Comparison of ENCODE assay signal across 16 cellular contexts in the genomic region with DNA sequence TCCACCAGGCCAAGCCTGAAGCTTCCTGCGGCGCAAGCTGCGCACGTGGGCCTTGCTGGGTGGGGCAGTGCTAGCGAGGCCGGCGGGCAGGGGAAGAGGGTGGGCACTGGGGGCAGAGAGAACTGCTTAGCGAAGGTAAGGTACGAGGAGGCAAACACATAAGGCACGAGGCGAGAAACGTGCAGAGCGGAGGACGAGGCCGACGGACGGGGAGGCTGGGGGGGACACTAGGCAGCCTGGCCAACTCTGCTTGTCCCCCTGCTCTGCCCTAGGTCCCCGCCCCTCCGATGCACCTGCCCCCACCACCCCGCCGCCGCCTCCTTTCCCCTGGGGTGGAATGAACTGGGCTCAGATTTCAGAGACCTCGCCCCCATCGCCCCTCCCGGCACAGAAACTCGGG. TPM values are rescaled to one million over a fixed set of nuclear protein-coding genes. Genes with fewer than 3 reads are reported as not detected.
DNase-seq lines count a peak whose midpoint lies in the region; ATAC-seq and TF ChIP-seq lines count a peak whose summit lies in the region.
"Had no signal": no experiment of that assay in that cellular context is flagged by ENCODE, and none has a peak within 500 bp of the region (broad histone marks: within the 10 kb centered on the region; RNA-seq: fewer than 3 reads in every experiment).

No MANE protein-coding gene starts in this region.

- H3K36me3 ChIP-seq in HEK293 (ENCODE audit: control insufficient read depth in 2 of 2, insufficient read depth in 1 of 2, low read length in 2 of 2): peaks cover 0 to 15% of the 10 kb centered on the region in 2 experiments; a peak in 1 of 3 replicates
- H3K36me3 ChIP-seq in spleen: no peaks in the 10 kb centered on the region

- H3K9me3 Mint-ChIP-seq in activated CD4-positive, alpha-beta T cell treated with anti-CD3 and anti-CD28 coated beads for 36 hours (ENCODE audit: low read depth): no peaks in the 10 kb centered on the region
- no peaks in the 10 kb centered on the region for H3K9me3 Mint-ChIP-seq in central memory CD8-positive, alpha-beta T cell
- no peaks in the 10 kb centered on the region for H3K9me3 Mint-ChIP-seq in nephron progenitor cell
- H3K9me3 Mint-ChIP-seq: HFFc6 had no signal

- DNase-seq in activated CD4-positive, alpha-beta T cell treated with anti-CD3 and anti-CD28 coated beads for 36 hours: no peak
- no peak for DNase-seq in activated CD4-positive, alpha-beta T cell treated with anti-CD3 and anti-CD28 coated beads, Interleukin-2, amount 50 U/mL, for 48 hours
- DNase-seq in central memory CD8-positive, alpha-beta T cell (ENCODE audit: low spot score in 2 of 2): no peak
- DNase-seq in nephron progenitor cell (no peak), spleen (no peak), SKM-1 (lab: John Stamatoyannopoulos, UW; ENCODE audit: unreplicated experiment) (no peak)
- DNase-seq: caudate nucleus, HFFc6, NCI-H446 treated with DMSO at 0.1 percent for 48 hours, PC-9 had no signal

- peaks cover 18% of the 10 kb centered on the region for H3K27me3 Mint-ChIP-seq in activated CD4-positive, alpha-beta T cell treated with anti-CD3 and anti-CD28 coated beads for 36 hours
- no peaks in the 10 kb centered on the region for H3K27me3 Mint-ChIP-seq in central memory CD8-positive, alpha-beta T cell
- peaks cover 47% of the 10 kb centered on the region for H3K27me3 Mint-ChIP-seq in nephron progenitor cell (ENCODE audit: low read depth, poor library complexity)

- TF ChIP-seq CTCF in HEK293 (tag by site-specific recombination; IDR thresholded peaks at IDR 0.05) (no peak), nephron progenitor cell (IDR thresholded peaks at IDR 0.05) (no peak), spleen (IDR thresholded peaks at IDR 0.05 in 8 of 11, conservative IDR thresholded peaks at IDR 0.05 in 3 of 11) (no peak)

- no peaks in the 10 kb centered on the region for H3K27me3 ChIP-seq in spleen (replicated peaks in 1 of 7)

- no peak for ATAC-seq in activated CD4-positive, alpha-beta T cell treated with anti-CD3 and anti-CD28 coated beads for 36 hours
- ATAC-seq in central memory CD8-positive, alpha-beta T cell (replicated peaks; ENCODE audit: extremely low read depth, poor library complexity, severe bottlenecking): no peak
- ATAC-seq in HG02938 (IDR thresholded peaks at IDR 0.05; ENCODE audit: unreplicated experiment): no peak

- H3K4me3 ChIP-seq in HEK293 (ENCODE audit: low read depth, low read length): peak overlapping the region; percentile 63
- peak overlapping the region in 1 of 8 donors; percentile 19 for H3K4me3 ChIP-seq in spleen
- H3K4me3 ChIP-seq: PC-9 had no signal

- H3K36me3 Mint-ChIP-seq in activated CD4-positive, alpha-beta T cell treated with anti-CD3 and anti-CD28 coated beads for 36 hours (ENCODE audit: low read depth): no peaks in the 10 kb centered on the region
- peaks cover 64% of the 10 kb centered on the region for H3K36me3 Mint-ChIP-seq in central memory CD8-positive, alpha-beta T cell (ENCODE audit: insufficient read depth)
- no peaks in the 10 kb centered on the region for H3K36me3 Mint-ChIP-seq in nephron progenitor cell (ENCODE audit: low read depth)

- peak overlapping the region; percentile 68 for H3K4me3 Mint-ChIP-seq in activated CD4-positive, alpha-beta T cell treated with anti-CD3 and anti-CD28 coated beads for 36 hours
- peak overlapping the region; percentile 88 for H3K4me3 Mint-ChIP-seq in central memory CD8-positive, alpha-beta T cell
- peak overlapping the region; percentile 80 for H3K4me3 Mint-ChIP-seq in nephron progenitor cell
- H3K4me3 Mint-ChIP-seq: HFFc6 had no signal

- TF ChIP-seq POLR2A in spleen (IDR thresholded peaks at IDR 0.05): no peak

- intact Hi-C loops in activated CD4-positive, alpha-beta T cell treated with anti-CD3 and anti-CD28 coated beads for 36 hours (cut with DNase I, micrococcal nuclease): no loop called here
- intact Hi-C loops in spleen (cut with DNase I; ENCODE audit: low total_unique reads): no loop called here

- H3K4me1 ChIP-seq in HEK293 (ENCODE audit: control insufficient read depth, insufficient read depth, low read length) (peaks cover 12% of the 10 kb centered on the region), spleen (peaks cover 0 to 30% (median 10%) of the 10 kb centered on the region in 6 donors)

- no peak overlapping the region for H3K27ac Mint-ChIP-seq in activated CD4-positive, alpha-beta T cell treated with anti-CD3 and anti-CD28 coated beads for 36 hours
- H3K27ac Mint-ChIP-seq in central memory CD8-positive, alpha-beta T cell (ENCODE audit: low read depth): peak overlapping the region; percentile 98
- H3K27ac Mint-ChIP-seq in nephron progenitor cell: no peak overlapping the region
- H3K27ac Mint-ChIP-seq: HFFc6 had no signal

- POLR2A ChIA-PET in activated CD4-positive, alpha-beta T cell treated with anti-CD3 and anti-CD28 coated beads for 36 hours (lab: Charles Lee): no interaction called here
- POLR2A ChIA-PET in HEK293 (lab: Yijun Ruan, JAX): no interaction called here

- H3K4me1 Mint-ChIP-seq in activated CD4-positive, alpha-beta T cell treated with anti-CD3 and anti-CD28 coated beads for 36 hours: peaks cover 44% of the 10 kb centered on the region
- H3K4me1 Mint-ChIP-seq in central memory CD8-positive, alpha-beta T cell: peaks cover 76% of the 10 kb centered on the region
- peaks cover 44% of the 10 kb centered on the region for H3K4me1 Mint-ChIP-seq in nephron progenitor cell

- WGBS in spleen, 5 donors: 24 to 41% (median 36%) methylated on average over 15 to 26 of the region's 26 CpGs

- H3K9me3 ChIP-seq in HEK293 (ENCODE audit: control insufficient read depth, insufficient read depth, low read depth, low read length) (no peaks in the 10 kb centered on the region), spleen (no peaks in the 10 kb centered on the region)

- H3K27ac ChIP-seq in HEK293 (ENCODE audit: extremely low read depth, low read depth, low read length): no peak overlapping the region
- no peak overlapping the region for H3K27ac ChIP-seq in spleen
- H3K27ac ChIP-seq: PC-9 had no signal

- CTCF ChIA-PET in activated CD4-positive, alpha-beta T cell treated with anti-CD3 and anti-CD28 coated beads for 36 hours (lab: Charles Lee): interaction anchor here (0.7 kb wide), 1 partner anchor 64 kb away, joined by 3 read pairs; no protein-coding TSS in a partner anchor
- CTCF ChIA-PET in HEK293 (lab: Yijun Ruan, JAX): interaction anchor here (0.8 to 1.9 kb wide), 3 partner anchors 28 to 42 kb away, joined by 4 to 7 read pairs (median 4); no protein-coding TSS in a partner anchor

TF ChIP-seq in HEK293, 187 proteins besides CTCF, POLR2A, EP300 and RAD21 (continues in another document):
- TF ChIP-seq, protein P1, sequence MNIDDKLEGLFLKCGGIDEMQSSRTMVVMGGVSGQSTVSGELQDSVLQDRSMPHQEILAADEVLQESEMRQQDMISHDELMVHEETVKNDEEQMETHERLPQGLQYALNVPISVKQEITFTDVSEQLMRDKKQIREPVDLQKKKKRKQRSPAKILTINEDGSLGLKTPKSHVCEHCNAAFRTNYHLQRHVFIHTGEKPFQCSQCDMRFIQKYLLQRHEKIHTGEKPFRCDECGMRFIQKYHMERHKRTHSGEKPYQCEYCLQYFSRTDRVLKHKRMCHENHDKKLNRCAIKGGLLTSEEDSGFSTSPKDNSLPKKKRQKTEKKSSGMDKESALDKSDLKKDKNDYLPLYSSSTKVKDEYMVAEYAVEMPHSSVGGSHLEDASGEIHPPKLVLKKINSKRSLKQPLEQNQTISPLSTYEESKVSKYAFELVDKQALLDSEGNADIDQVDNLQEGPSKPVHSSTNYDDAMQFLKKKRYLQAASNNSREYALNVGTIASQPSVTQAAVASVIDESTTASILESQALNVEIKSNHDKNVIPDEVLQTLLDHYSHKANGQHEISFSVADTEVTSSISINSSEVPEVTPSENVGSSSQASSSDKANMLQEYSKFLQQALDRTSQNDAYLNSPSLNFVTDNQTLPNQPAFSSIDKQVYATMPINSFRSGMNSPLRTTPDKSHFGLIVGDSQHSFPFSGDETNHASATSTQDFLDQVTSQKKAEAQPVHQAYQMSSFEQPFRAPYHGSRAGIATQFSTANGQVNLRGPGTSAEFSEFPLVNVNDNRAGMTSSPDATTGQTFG (tag by site-specific recombination; IDR thresholded peaks at IDR 0.05; ENCODE audit: borderline replicate concordance): no peak
- TF ChIP-seq ZNF747 (tag by site-specific recombination; IDR thresholded peaks at IDR 0.05) (no peak), ZNF335 (tag by site-specific recombination; conservative IDR thresholded peaks at IDR 0.05) (no peak), ZNF560 (tag by site-specific recombination; IDR thresholded peaks at IDR 0.05; ENCODE audit: borderline replicate concordance) (no peak), ZNF146 (tag by site-specific recombination; IDR thresholded peaks at IDR 0.05) (no peak), ZNF521 (tag by site-specific recombination; IDR thresholded peaks at IDR 0.05) (no peak)

RNA-seq across cellular contexts. Expression of a gene that starts 2.1 kb away (rescaled TPM):
- total RNA-seq in activated CD4-positive, alpha-beta T cell treated with anti-CD3 and anti-CD28 coated beads for 36 hours: 1 to 10 TPM; 2.3 to 3.1 TPM
- 100 to 1,000 TPM in 4 of 7 donors, 10 to 100 TPM in 2, 1 to 10 TPM in 1; 6.1 to 271 (median 120) TPM for total RNA-seq in spleen
- polyA plus RNA-seq in spleen: 1,000 to 10,000 TPM in 1 of 3 donors, 100 to 1,000 TPM in 2; 383 to 1,152 (median 620) TPM
- total RNA-seq: A172, endothelial cell of umbilical vein, HFFc6, LHCN-M2, myocyte had no signal
- polyA plus RNA-seq: endothelial cell of umbilical vein had no signal

RNA-seq across cellular contexts. Expression of a gene that starts 27.1 kb away (rescaled TPM):
- under 1 TPM; 0.32 to 0.61 TPM for total RNA-seq in activated CD4-positive, alpha-beta T cell treated with anti-CD3 and anti-CD28 coated beads for 36 hours
- total RNA-seq in spleen: 100 to 1,000 TPM in 6 of 7 donors, 10 to 100 TPM in 1; 19.1 to 340 (median 196) TPM
- 100 to 1,000 TPM; 249 to 441 (median 420) TPM for polyA plus RNA-seq in spleen
- total RNA-seq: A172, endothelial cell of umbilical vein, HFFc6, LHCN-M2, myocyte, PC-9 had no signal
- polyA plus RNA-seq: endothelial cell of umbilical vein had no signal

Comparison
In these comparisons a context has a peak if more than half of its experiments do, and no peak if none do; other contexts are left out.
1. RNA of a gene that starts 27.1 kb away (total RNA-seq): 19.1 to 340 TPM in spleen; 0.32 to 0.61 TPM in activated CD4-positive, alpha-beta T cell treated with anti-CD3 and anti-CD28 coated beads for 36 hours; every median in the first group is over 10 times any median in the second.
2. Peak in every context shown above with its lines, with median percentiles within 50 percentile points of each other: H3K4me3 Mint-ChIP-seq.